1 cellular context compared by ENCODE assay signal in the genomic region with DNA sequence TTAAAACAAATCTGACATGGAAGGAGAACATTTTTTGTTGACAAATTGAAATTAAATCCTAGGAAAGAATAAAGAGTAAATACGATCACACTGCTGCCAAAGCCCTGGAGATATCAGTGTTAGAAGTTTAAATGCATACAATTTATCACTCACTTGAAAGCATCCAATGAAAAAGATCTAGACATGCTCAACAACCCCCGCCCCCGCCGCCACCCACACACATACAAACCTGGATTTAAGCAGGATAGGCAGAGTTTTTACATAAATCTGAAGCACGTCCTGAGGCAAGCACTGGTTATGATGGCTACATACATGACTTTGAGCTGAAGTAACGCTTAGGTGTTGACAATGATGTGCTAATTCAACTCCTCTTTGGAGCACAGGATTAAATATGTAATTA.
TF ChIP-seq lines count a peak whose summit lies in the region.

No MANE protein-coding gene starts in this region.

TF ChIP-seq in IMR-90, 13 proteins besides CTCF, POLR2A, EP300 and RAD21:
- no peak for TF ChIP-seq CEBPB (IDR thresholded peaks at IDR 0.05; ENCODE audit: low read depth, low read length)
- TF ChIP-seq MXI1 (IDR thresholded peaks at IDR 0.05; ENCODE audit: borderline replicate concordance, low read depth, low read length), result no peak
- TF ChIP-seq, protein P1, sequence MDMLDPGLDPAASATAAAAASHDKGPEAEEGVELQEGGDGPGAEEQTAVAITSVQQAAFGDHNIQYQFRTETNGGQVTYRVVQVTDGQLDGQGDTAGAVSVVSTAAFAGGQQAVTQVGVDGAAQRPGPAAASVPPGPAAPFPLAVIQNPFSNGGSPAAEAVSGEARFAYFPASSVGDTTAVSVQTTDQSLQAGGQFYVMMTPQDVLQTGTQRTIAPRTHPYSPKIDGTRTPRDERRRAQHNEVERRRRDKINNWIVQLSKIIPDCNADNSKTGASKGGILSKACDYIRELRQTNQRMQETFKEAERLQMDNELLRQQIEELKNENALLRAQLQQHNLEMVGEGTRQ (IDR thresholded peaks at IDR 0.05; ENCODE audit: low read depth, low read length), result no peak
- TF ChIP-seq MAFK (IDR thresholded peaks at IDR 0.05; ENCODE audit: low read depth, low read length), result no peak
- no peak for TF ChIP-seq MAZ (IDR thresholded peaks at IDR 0.05; ENCODE audit: borderline replicate concordance, low read depth, low read length)
TF ChIP-seq in IMR-90: peak in this region for 0.
